Comparison of ENCODE assay signal across 8 cellular contexts in genomic region chr10:86178401-86179142, GRCh38.
DNase-seq lines count a peak whose midpoint lies in the region; ATAC-seq and TF ChIP-seq lines count a peak whose summit lies in the region.

No MANE protein-coding gene starts in this region.

- H3K4me2 ChIP-seq in DND-41 (ENCODE audit: insufficient read depth, low read length), result no peak overlapping the region

- 0 out of 2 replicates have a peak, but pooled peaks cover 3% of the 10 kb centered on the region for H4K20me1 ChIP-seq in DND-41 (ENCODE audit: insufficient read depth, low read length)

- H3K4me1 ChIP-seq in DND-41 (ENCODE audit: insufficient read depth, low read length) (no peaks in the 10 kb centered on the region), mucosa of descending colon (ENCODE audit: low read depth) (no peaks in the 10 kb centered on the region)

- H3K9me3 Mint-ChIP-seq in HFFc6, result no peaks in the 10 kb centered on the region

- no peaks in the 10 kb centered on the region for H3K36me3 Mint-ChIP-seq in HFFc6 (ENCODE audit: low read depth)

- no peaks in the 10 kb centered on the region for H3K79me2 ChIP-seq in DND-41 (ENCODE audit: insufficient read depth, low read length)

- H3K27me3 ChIP-seq in DND-41 (ENCODE audit: insufficient read depth, low read length, poor library complexity), result no peaks in the 10 kb centered on the region

- H3K27me3 Mint-ChIP-seq in HFFc6 (ENCODE audit: insufficient read depth), result no peaks in the 10 kb centered on the region

- H3K36me3 ChIP-seq in DND-41 (ENCODE audit: insufficient read depth, low read length) (no peaks in the 10 kb centered on the region), mucosa of descending colon (ENCODE audit: low read depth) (no peaks in the 10 kb centered on the region)

- no peak overlapping the region for H2AFZ ChIP-seq in DND-41 (ENCODE audit: low read depth, low read length)

- TF ChIP-seq CTCF in DND-41 (IDR thresholded peaks at IDR 0.05; ENCODE audit: borderline replicate concordance, extremely low read depth, low read length, poor library complexity, severe bottlenecking) (peak; percentile 42), WI38 (IDR thresholded peaks at IDR 0.05; ENCODE audit: low read depth, low read length) (peak; percentile 30), mucosa of descending colon (IDR thresholded peaks at IDR 0.05) (no peak), HFFc6 (IDR thresholded peaks at IDR 0.05) (no peak; the same call in 1 of the 2 replicates)

- no peak overlapping the region for H3K4me3 Mint-ChIP-seq in HFFc6

- H3K9me3 ChIP-seq in DND-41 (ENCODE audit: insufficient read depth, low read length, severe bottlenecking) (no peaks in the 10 kb centered on the region), mucosa of descending colon (no peaks in the 10 kb centered on the region)

- H3K9ac ChIP-seq in DND-41 (ENCODE audit: low read depth, low read length), result no peak overlapping the region

- no peaks in the 10 kb centered on the region for H3K4me1 Mint-ChIP-seq in HFFc6 (ENCODE audit: low read depth)

- H3K27ac ChIP-seq in DND-41 (ENCODE audit: low read length), result no peak overlapping the region

- H3K27ac Mint-ChIP-seq in HFFc6, result no peak overlapping the region

- peak; percentile 48; the same call in 1 of the 3 replicates for ATAC-seq in DND-41 (ENCODE audit: insufficient read depth, low read depth)
- ATAC-seq in HG02870 (IDR thresholded peaks at IDR 0.05; ENCODE audit: unreplicated experiment), result peak; percentile 61
- ATAC-seq in mucosa of descending colon, result peak; percentile 51

- DNase-seq in DND-41 (peak; percentile 7), mucosa of descending colon (peak in 1 of 3 donors; percentile 7), NCI-H2107 treated with DMSO at 0.1 percent for 48 hours (lab: John Stamatoyannopoulos, UW; ENCODE audit: unreplicated experiment) (no peak), NCI-H226 (no peak), HFFc6 (no peak)
- no peak for DNase-seq in stimulated activated CD4-positive, alpha-beta T cell treated with anti-CD3 and anti-CD28 coated beads, Interleukin-2, amount 100 ng/mL, for 48 hours

- intact Hi-C loops in mucosa of descending colon (cut with DNase I, micrococcal nuclease), result no loop called here

- H3K4me3 ChIP-seq in DND-41 (ENCODE audit: low read depth in 1 of 2, low read length in 2 of 2) (no peak overlapping the region), WI38 (ENCODE audit: low read depth, low read length) (no peak overlapping the region), mucosa of descending colon (no peak overlapping the region)

Comparison
In these comparisons a context has a peak if more than half of its experiments do, and no peak if none do; other contexts are left out.
1. CTCF ChIP-seq: peak in DND-41 (single experiment) and WI38 (single experiment); none in mucosa of descending colon (single experiment) and HFFc6 (single experiment).
2. Peak in every context shown above with its lines, with median percentiles within 50 percentile points of each other: ATAC-seq.